Comparison of ENCODE assay signal across 9 cellular contexts in the genomic region with DNA sequence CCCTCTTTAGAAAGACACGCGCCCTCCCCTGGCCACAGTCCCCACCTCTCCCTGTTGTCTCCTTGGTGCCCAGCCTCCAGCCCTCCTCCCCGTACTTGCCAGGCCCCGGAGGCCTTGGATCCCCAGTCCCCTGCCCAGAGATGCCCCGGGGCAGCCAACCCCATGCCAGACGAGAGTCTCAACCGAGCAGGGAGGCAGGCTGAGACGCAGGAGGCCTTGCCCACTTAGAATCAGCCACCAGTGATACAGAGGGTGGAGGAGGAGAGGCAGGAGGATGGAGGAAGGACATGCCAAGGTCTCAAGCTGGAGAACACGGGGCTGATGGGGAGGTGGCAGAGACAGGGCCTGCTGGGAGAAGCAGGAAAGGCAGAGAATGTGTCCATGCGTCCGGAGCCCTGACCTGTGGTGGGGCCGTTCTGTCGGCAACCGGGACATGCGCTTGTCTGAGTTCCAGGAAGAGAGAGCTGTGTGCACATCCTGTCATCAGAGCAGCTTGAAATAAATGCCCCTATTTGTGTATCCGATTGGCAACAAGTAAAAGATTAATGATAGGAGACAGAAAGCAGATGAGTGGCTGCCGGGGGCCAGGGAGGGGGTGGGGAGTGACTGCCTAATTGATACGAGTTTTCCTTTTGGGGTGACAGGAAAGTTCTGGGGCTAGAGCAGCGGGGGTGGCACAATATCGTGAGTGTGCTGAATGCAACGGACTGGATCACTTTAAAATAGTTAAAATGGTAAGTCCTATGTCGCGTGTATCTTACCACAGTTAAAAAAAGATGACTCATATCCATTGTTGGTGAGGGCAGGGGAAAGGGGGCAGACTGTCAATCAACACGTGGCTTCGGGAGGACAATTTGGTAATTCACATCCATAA. TPM values are rescaled to one million over a fixed set of nuclear protein-coding genes. Genes with fewer than 3 reads are reported as not detected.
DNase-seq lines count a peak whose midpoint lies in the region; FAIRE-seq and TF ChIP-seq lines count a peak whose summit lies in the region.
"Had no signal": no experiment of that assay in that cellular context is flagged by ENCODE, and none has a peak within 500 bp of the region (broad histone marks: within the 10 kb centered on the region; RNA-seq: fewer than 3 reads in every experiment).

No MANE protein-coding gene starts in this region.

- peaks cover 13% of the 10 kb centered on the region for H3K4me1 ChIP-seq in mesodermal cell (ENCODE audit: control insufficient read depth, insufficient read depth, low read length, poor library complexity, severe bottlenecking)

- TF ChIP-seq CTCF in type B pancreatic cell (conservative IDR thresholded peaks at IDR 0.05) = no peak

- no peak for TF ChIP-seq POLR2A in GM12892 (IDR thresholded peaks at IDR 0.05; ENCODE audit: low read depth, low read length)

- H3K27ac ChIP-seq in mesodermal cell (ENCODE audit: low read depth, low read length, severe bottlenecking) = peak overlapping the region; percentile 36

- H3K27me3 Mint-ChIP-seq in activated naive CD8-positive, alpha-beta T cell = no peaks in the 10 kb centered on the region
- H3K27me3 Mint-ChIP-seq in type B pancreatic cell = no peaks in the 10 kb centered on the region

- peak overlapping the region; percentile 92 for H3K4me3 Mint-ChIP-seq in activated naive CD8-positive, alpha-beta T cell
- H3K4me3 Mint-ChIP-seq in type B pancreatic cell = peak overlapping the region; percentile 59

- H3K9me3 Mint-ChIP-seq in activated naive CD8-positive, alpha-beta T cell (ENCODE audit: low read depth) = no peaks in the 10 kb centered on the region
- no peaks in the 10 kb centered on the region for H3K9me3 Mint-ChIP-seq in type B pancreatic cell

- WGBS in mesodermal cell (ENCODE audit: insufficient coverage in 2 of 2), 2 experiments = 89 to 90% methylated on average over 20 to 21 of the region's 25 CpGs

- no peak for FAIRE-seq in GM12892 (lab: Jason Lieb, UNC)

- DNase-seq in activated gamma-delta T cell treated with Interleukin-2 at 50 U/mL for 16 hours = peak; percentile 12
- DNase-seq in activated gamma-delta T cell (lab: John Stamatoyannopoulos, UW) = no peak
- no peak for DNase-seq in type B pancreatic cell (ENCODE audit: extremely low spot score, unreplicated experiment)
- DNase-seq in GM12892 (ENCODE audit: insufficient read length) = no peak
- DNase-seq in iPS-NIHi7 (ENCODE audit: extremely low spot score) = no peak
- no peak for DNase-seq in ureter (ENCODE audit: low spot score)
- DNase-seq: ACHN had no signal

- H3K27ac Mint-ChIP-seq in activated naive CD8-positive, alpha-beta T cell = peak overlapping the region; percentile 99
- H3K27ac Mint-ChIP-seq in type B pancreatic cell = peak overlapping the region; percentile 63

- H3K4me1 Mint-ChIP-seq in activated naive CD8-positive, alpha-beta T cell (ENCODE audit: low read depth) = peaks cover 74% of the 10 kb centered on the region
- peaks cover 44% of the 10 kb centered on the region for H3K4me1 Mint-ChIP-seq in type B pancreatic cell (ENCODE audit: unreplicated experiment)

- H3K4me3 ChIP-seq in mesodermal cell (ENCODE audit: extremely low read depth, insufficient read depth, low read length, poor library complexity, severe bottlenecking) = no peak overlapping the region

- H3K36me3 ChIP-seq in mesodermal cell (ENCODE audit: control insufficient read depth, insufficient read depth, low read length) = no peaks in the 10 kb centered on the region

- H3K36me3 Mint-ChIP-seq in activated naive CD8-positive, alpha-beta T cell = peaks cover 7% of the 10 kb centered on the region
- no peaks in the 10 kb centered on the region for H3K36me3 Mint-ChIP-seq in type B pancreatic cell

- no peaks in the 10 kb centered on the region for H3K9me3 ChIP-seq in mesodermal cell (ENCODE audit: control insufficient read depth, low read length)

RNA-seq across cellular contexts. Expression of gene MEAK7, which starts 44.7 kb away (rescaled TPM):
- 19.5 TPM for polyA plus RNA-seq in mesodermal cell (2013, experiment 1 of 2)
- 13.0 TPM for polyA plus RNA-seq in mesodermal cell (2013, experiment 2 of 2)
- total RNA-seq in type B pancreatic cell (ENCODE audit: low replicate concordance) = 28.5 and 30.3 TPM in 2 replicates
- 7.1 TPM for polyA plus RNA-seq in GM12892 (2012; ENCODE audit: missing spikeins)
- total RNA-seq in ureter = 53.9 TPM
